In the genomic region with DNA sequence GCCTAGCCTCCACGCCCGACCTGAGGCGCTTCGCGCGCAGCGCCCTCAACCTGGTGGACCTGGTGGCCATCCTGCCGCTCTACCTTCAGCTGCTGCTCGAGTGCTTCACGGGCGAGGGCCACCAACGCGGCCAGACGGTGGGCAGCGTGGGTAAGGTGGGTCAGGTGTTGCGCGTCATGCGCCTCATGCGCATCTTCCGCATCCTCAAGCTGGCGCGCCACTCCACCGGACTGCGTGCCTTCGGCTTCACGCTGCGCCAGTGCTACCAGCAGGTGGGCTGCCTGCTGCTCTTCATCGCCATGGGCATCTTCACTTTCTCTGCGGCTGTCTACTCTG, we compare ENCODE assay signal across 23 cellular contexts. TPM values are rescaled to one million over a fixed set of nuclear protein-coding genes. Genes with fewer than 3 reads are reported as not detected.
DNase-seq lines count a peak whose midpoint lies in the region; ATAC-seq and TF ChIP-seq lines count a peak whose summit lies in the region.
"Had no signal": no experiment of that assay in that cellular context is flagged by ENCODE, and none has a peak within 500 bp of the region (broad histone marks: within the 10 kb centered on the region; RNA-seq: fewer than 3 reads in every experiment).

No MANE protein-coding gene starts in this region.

- H4K91ac ChIP-seq in neuronal stem cell (ENCODE audit: low read depth, low read length, poor library complexity), result peak overlapping the region; percentile 28

- no peak overlapping the region for H2BK120ac ChIP-seq in neuronal stem cell (ENCODE audit: low read depth, low read length)

- H2BK12ac ChIP-seq in neuronal stem cell (ENCODE audit: low read length), result peak overlapping the region; percentile 35

- H3K36me3 Mint-ChIP-seq in chondrocyte (ENCODE audit: low read depth), result peaks cover 1% of the 10 kb centered on the region
- H3K36me3 Mint-ChIP-seq in activated CD8-positive, alpha-beta T cell treated with anti-CD3 and anti-CD28 coated beads for 36 hours (ENCODE audit: low read depth), result peaks cover 37% of the 10 kb centered on the region

- H3K4me2 ChIP-seq in neuronal stem cell (ENCODE audit: insufficient read depth, low read length, poor library complexity, severe bottlenecking), result no peak overlapping the region
- H3K4me2 ChIP-seq: GM23338 had no signal

- intact Hi-C loops in upper lobe of right lung (cut with DNase I), result no loop called here
- intact Hi-C loops in activated CD8-positive, alpha-beta T cell treated with anti-CD3 and anti-CD28 coated beads for 36 hours (cut with micrococcal nuclease), result no loop called here

- H3K9me3 ChIP-seq in RWPE2 (ENCODE audit: severe bottlenecking) (no peaks in the 10 kb centered on the region), neuronal stem cell (replicated peaks in 1 of 2; ENCODE audit: control insufficient read depth in 2 of 2, insufficient read depth in 1 of 2, low read depth in 1 of 2, low read length in 2 of 2) (peaks cover 2 to 4% of the 10 kb centered on the region in 2 donors), upper lobe of right lung (no peaks in the 10 kb centered on the region)

- peak overlapping the region; percentile 71 for H3K23ac ChIP-seq in neuronal stem cell (ENCODE audit: low read depth, low read length, poor library complexity)

- peaks cover 5% of the 10 kb centered on the region for H3K4me1 Mint-ChIP-seq in chondrocyte (ENCODE audit: low read depth)
- H3K4me1 Mint-ChIP-seq in activated CD8-positive, alpha-beta T cell treated with anti-CD3 and anti-CD28 coated beads for 36 hours (ENCODE audit: low read depth), result no peaks in the 10 kb centered on the region
- H3K4me1 Mint-ChIP-seq: CD4-positive, alpha-beta memory T cell had no signal

- POLR2A ChIA-PET in activated CD8-positive, alpha-beta T cell treated with anti-CD3 and anti-CD28 coated beads for 36 hours (lab: Charles Lee), result no interaction called here

- peak overlapping the region; percentile 36 for H2BK5ac ChIP-seq in neuronal stem cell (ENCODE audit: low read length)

- WGBS in neuronal stem cell (ENCODE audit: extremely low coverage in 2 of 2, insufficient read length in 2 of 2, insufficient replicate concordance in 1 of 2), 2 donors, result no CpG with 5 or more reads among the region's 29 CpGs

- TF ChIP-seq CTCF in RWPE2 (IDR thresholded peaks at IDR 0.05; ENCODE audit: poor library complexity, severe bottlenecking) (no peak), chondrocyte (IDR thresholded peaks at IDR 0.05) (no peak), upper lobe of right lung (IDR thresholded peaks at IDR 0.05) (no peak)
- no peak for TF ChIP-seq CTCF in activated CD8-positive, alpha-beta T cell treated with anti-CD3 and anti-CD28 coated beads for 36 hours (IDR thresholded peaks at IDR 0.05)

- peak overlapping the region; percentile 6 for H3K14ac ChIP-seq in neuronal stem cell (ENCODE audit: low read length)

- H3K4me3 Mint-ChIP-seq in chondrocyte (ENCODE audit: unreplicated experiment), result no peak overlapping the region
- no peak overlapping the region for H3K4me3 Mint-ChIP-seq in activated CD8-positive, alpha-beta T cell treated with anti-CD3 and anti-CD28 coated beads for 36 hours
- H3K4me3 Mint-ChIP-seq: CD4-positive, alpha-beta memory T cell; GM23338; H9 had no signal

- H3K27me3 ChIP-seq in RWPE2 (ENCODE audit: insufficient read depth, poor library complexity, severe bottlenecking), result no peaks in the 10 kb centered on the region
- no peaks in the 10 kb centered on the region for H3K27me3 ChIP-seq in neuronal stem cell (ENCODE audit: control insufficient read depth in 3 of 3, insufficient read depth in 3 of 3, low read depth in 1 of 3, low read length in 3 of 3)
- H3K27me3 ChIP-seq in upper lobe of right lung, result no peaks in the 10 kb centered on the region

- peak overlapping the region; percentile 68 for H3K9ac ChIP-seq in neuronal stem cell (ENCODE audit: low read depth, low read length, poor library complexity)

- no peak overlapping the region for H2BK15ac ChIP-seq in neuronal stem cell (ENCODE audit: low read length)

- peak; percentile 51 for DNase-seq in RWPE2 (ENCODE audit: low spot score)
- DNase-seq in chondrocyte (ENCODE audit: low spot score), result peak; percentile 92
- no peak for DNase-seq in neuronal stem cell (ENCODE audit: low spot score)
- DNase-seq in upper lobe of right lung, result no peak
- DNase-seq in NOMO-1 treated with DMSO at 0.1 percent for 48 hours (lab: John Stamatoyannopoulos, UW; ENCODE audit: unreplicated experiment), result no peak
- no peak for DNase-seq in activated CD8-positive, alpha-beta T cell treated with anti-CD3 and anti-CD28 coated beads for 36 hours
- DNase-seq in NCI-H82 treated with DMSO at 0.1 percent for 48 hours (lab: John Stamatoyannopoulos, UW; ENCODE audit: unreplicated experiment), result no peak
- DNase-seq: C1 segment of cervical spinal cord; Calu3; CD4-positive, alpha-beta memory T cell; COR-L47; DMS53; DMS79 treated with DMSO at 0.1 percent for 48 hours; GF-D8; H9 had no signal

- no peak overlapping the region for H2AFZ ChIP-seq in neuronal stem cell (ENCODE audit: low read length)
- H2AFZ ChIP-seq: GM23338 had no signal

- CTCF ChIA-PET in activated CD8-positive, alpha-beta T cell treated with anti-CD3 and anti-CD28 coated beads for 36 hours (lab: Charles Lee), result interaction anchor here (0.8 kb wide), 1 partner anchor 9 kb away, joined by 3 read pairs; no protein-coding TSS in a partner anchor

- H2AK5ac ChIP-seq in neuronal stem cell (ENCODE audit: low read depth, low read length), result no peak overlapping the region

- peaks cover 5% of the 10 kb centered on the region for H3K4me1 ChIP-seq in RWPE2 (ENCODE audit: insufficient read depth, poor library complexity, severe bottlenecking)
- H3K4me1 ChIP-seq in neuronal stem cell (ENCODE audit: control insufficient read depth in 2 of 2, insufficient read depth in 1 of 2, low read depth in 1 of 2, low read length in 2 of 2), result peaks cover 3 to 6% of the 10 kb centered on the region in 2 donors
- H3K4me1 ChIP-seq in upper lobe of right lung, result no peaks in the 10 kb centered on the region

- no peaks in the 10 kb centered on the region for H3K9me3 Mint-ChIP-seq in chondrocyte (ENCODE audit: low read depth)
- peaks cover 6% of the 10 kb centered on the region for H3K9me3 Mint-ChIP-seq in activated CD8-positive, alpha-beta T cell treated with anti-CD3 and anti-CD28 coated beads for 36 hours
- H3K9me3 Mint-ChIP-seq: GM23338, H9 had no signal

- no peaks in the 10 kb centered on the region for H3K27me3 Mint-ChIP-seq in chondrocyte (ENCODE audit: low read depth)
- H3K27me3 Mint-ChIP-seq in activated CD8-positive, alpha-beta T cell treated with anti-CD3 and anti-CD28 coated beads for 36 hours, result no peaks in the 10 kb centered on the region
- H3K27me3 Mint-ChIP-seq: CD4-positive, alpha-beta memory T cell had no signal

- H3K18ac ChIP-seq in neuronal stem cell (ENCODE audit: low read length), result peak overlapping the region; percentile 70

- H3K4me3 ChIP-seq in RWPE2 (ENCODE audit: severe bottlenecking) (no peak overlapping the region), neuronal stem cell (ENCODE audit: low read length in 2 of 2) (peak overlapping the region in 1 of 2 donors; percentile 63), upper lobe of right lung (no peak overlapping the region)
- H3K4me3 ChIP-seq: GM23338 had no signal

- H3K27ac ChIP-seq in RWPE2 (ENCODE audit: poor library complexity, severe bottlenecking) (no peak overlapping the region), neuronal stem cell (replicated peaks; ENCODE audit: low read length) (no peak overlapping the region), upper lobe of right lung (no peak overlapping the region)

- ATAC-seq in RWPE2 (ENCODE audit: low read depth) (no peak), upper lobe of right lung (peak; percentile 23)
- no peak for ATAC-seq in activated CD8-positive, alpha-beta T cell treated with anti-CD3 and anti-CD28 coated beads for 36 hours
- ATAC-seq: GM23338, HCT116 had no signal

- H3K36me3 ChIP-seq in RWPE2 (ENCODE audit: low read depth) (no peaks in the 10 kb centered on the region), neuronal stem cell (replicated peaks in 1 of 2; ENCODE audit: control insufficient read depth in 2 of 2, insufficient read depth in 2 of 2, low read length in 2 of 2) (peaks cover 10% of the 10 kb centered on the region in 2 donors), upper lobe of right lung (no peaks in the 10 kb centered on the region)

- H3K79me1 ChIP-seq in neuronal stem cell (ENCODE audit: low read depth, low read length), result no peaks in the 10 kb centered on the region

- no peak overlapping the region for H3K27ac Mint-ChIP-seq in chondrocyte (ENCODE audit: unreplicated experiment)
- no peak overlapping the region for H3K27ac Mint-ChIP-seq in activated CD8-positive, alpha-beta T cell treated with anti-CD3 and anti-CD28 coated beads for 36 hours
- H3K27ac Mint-ChIP-seq: CD4-positive, alpha-beta memory T cell; GM23338; H9 had no signal

- H3K4ac ChIP-seq in neuronal stem cell (ENCODE audit: low read length), result peak overlapping the region; percentile 94

- H4K8ac ChIP-seq in neuronal stem cell (ENCODE audit: low read depth, low read length), result no peak overlapping the region

RNA-seq across cellular contexts. Expression of gene KCNV2, which starts 1.4 kb away (rescaled TPM):
- not detected in 3 replicates for total RNA-seq in chondrocyte
- not detected for polyA plus RNA-seq in neuronal stem cell (2013, experiment 1 of 2)
- polyA plus RNA-seq in neuronal stem cell (2013, experiment 2 of 2), result not detected
- total RNA-seq in upper lobe of right lung, result not detected
- total RNA-seq in activated CD8-positive, alpha-beta T cell treated with anti-CD3 and anti-CD28 coated beads for 36 hours, result not detected
- total RNA-seq: A172; A673; Calu3; CD4-positive, alpha-beta memory T cell; Daoy; G401; GM23338; H4; H9 had no signal
- polyA plus RNA-seq: BJ; CD4-positive, alpha-beta memory T cell had no signal

Comparison
In these comparisons a context has a peak if more than half of its experiments do, and no peak if none do; other contexts are left out.
1. DNase-seq: peak in RWPE2 (single experiment) and chondrocyte (single experiment); none in neuronal stem cell (single experiment), upper lobe of right lung (single experiment), NOMO-1 treated with DMSO at 0.1 percent for 48 hours (single experiment), activated CD8-positive, alpha-beta T cell treated with anti-CD3 and anti-CD28 coated beads for 36 hours (single experiment) and NCI-H82 treated with DMSO at 0.1 percent for 48 hours (single experiment).